ENCODE assay signal across 8 cellular contexts in genomic region chr1:208093754-208094719, GRCh38.
DNase-seq lines count a peak whose midpoint lies in the region; ATAC-seq, FAIRE-seq and TF ChIP-seq lines count a peak whose summit lies in the region.

No MANE protein-coding gene starts in this region.

- FAIRE-seq in GM12892 (lab: Jason Lieb, UNC): no peak

- no peak for ATAC-seq in HG03378 (IDR thresholded peaks at IDR 0.05; ENCODE audit: unreplicated experiment)

- no TSS peak for BruUV-seq in MCF 10A (replicated peaks; lab: Mats Ljungman, UMichigan)

- intact Hi-C loops in MCF 10A (cut with micrococcal nuclease): loop anchor here (1.0 to 5.0 kb wide), 3 partner anchors 57 to 209 kb away; no protein-coding TSS in a partner anchor

- H3K36me3 Mint-ChIP-seq in T-helper 2 cell treated with Interferon-gamma antibody and Interleukin-4, amounts not matched to agents 5 μg/mL and 100 μg/mL, for 36 hours (ENCODE audit: low read depth): no peaks in the 10 kb centered on the region
- peaks cover 66% of the 10 kb centered on the region for H3K36me3 Mint-ChIP-seq in MCF 10A (ENCODE audit: insufficient read depth, unreplicated experiment)

- no peaks in the 10 kb centered on the region for H3K27me3 Mint-ChIP-seq in T-helper 2 cell treated with Interferon-gamma antibody and Interleukin-4, amounts not matched to agents 5 μg/mL and 100 μg/mL, for 36 hours (ENCODE audit: low read depth)
- no peaks in the 10 kb centered on the region for H3K27me3 Mint-ChIP-seq in MCF 10A (ENCODE audit: insufficient read depth, unreplicated experiment)

- no peaks in the 10 kb centered on the region for H3K9me3 Mint-ChIP-seq in T-helper 2 cell treated with Interferon-gamma antibody and Interleukin-4, amounts not matched to agents 5 μg/mL and 100 μg/mL, for 36 hours
- no peaks in the 10 kb centered on the region for H3K9me3 Mint-ChIP-seq in MCF 10A (ENCODE audit: unreplicated experiment)

- H3K4me1 Mint-ChIP-seq in T-helper 2 cell treated with Interferon-gamma antibody and Interleukin-4, amounts not matched to agents 5 μg/mL and 100 μg/mL, for 36 hours (ENCODE audit: low read depth): no peaks in the 10 kb centered on the region
- H3K4me1 Mint-ChIP-seq in MCF 10A (ENCODE audit: insufficient read depth, unreplicated experiment): peaks cover 2% of the 10 kb centered on the region

- H3K4me3 Mint-ChIP-seq in T-helper 2 cell treated with Interferon-gamma antibody and Interleukin-4, amounts not matched to agents 5 μg/mL and 100 μg/mL, for 36 hours: no peak overlapping the region
- no peak overlapping the region for H3K4me3 Mint-ChIP-seq in MCF 10A (ENCODE audit: unreplicated experiment)

- peak; percentile 65 for DNase-seq in A172 (ENCODE audit: low spot score)
- DNase-seq in GM12892 (ENCODE audit: insufficient read length): peak; percentile 37
- peak; percentile 33 for DNase-seq in Jurkat, Clone E6-1 (ENCODE audit: low read depth, low spot score)
- DNase-seq in T-helper 2 cell treated with Interferon-gamma antibody and Interleukin-4, amounts not matched to agents 5 μg/mL and 100 μg/mL, for 36 hours (ENCODE audit: low spot score): peak; percentile 40
- DNase-seq in MCF 10A (ENCODE audit: unreplicated experiment): peak; percentile 83
- DNase-seq in kidney glomerular epithelial cell (lab: John Stamatoyannopoulos, UW): peak; percentile 18
- peak; percentile 15 to 32 (median 32) for DNase-seq in stimulated activated CD4-positive, alpha-beta T cell treated with anti-CD3 and anti-CD28 coated beads, TNF-alpha, amount 100 ng/mL, for 4 hours (ENCODE audit: low read depth in 3 of 3)

- CTCF ChIA-PET in MCF 10A (lab: Yijun Ruan, JAX): interaction anchor here (0.6 to 7.2 kb wide), 58 partner anchors 8 to 1650 kb away, joined by 3 to 49 read pairs (median 5); partner anchors contain the start of gene PLXNA2

- no peak for TF ChIP-seq POLR2A in GM12892 (IDR thresholded peaks at IDR 0.05; ENCODE audit: low read depth, low read length)

- TF ChIP-seq CTCF in MCF 10A (IDR thresholded peaks at IDR 0.05; ENCODE audit: unreplicated experiment): peak; percentile 96

- POLR2A ChIA-PET in MCF 10A (lab: Yijun Ruan, JAX): interaction anchor here (0.6 to 0.7 kb wide), 3 partner anchors 19 to 276 kb away, joined by 3 to 4 read pairs (median 4); no protein-coding TSS in a partner anchor

- H3K27ac Mint-ChIP-seq in T-helper 2 cell treated with Interferon-gamma antibody and Interleukin-4, amounts not matched to agents 5 μg/mL and 100 μg/mL, for 36 hours: no peak overlapping the region
- H3K27ac Mint-ChIP-seq in MCF 10A (ENCODE audit: low read depth, unreplicated experiment): peak overlapping the region; percentile 31

- H3K4me3 ChIP-seq in Jurkat, Clone E6-1 (ENCODE audit: low read length): no peak overlapping the region

Comparison
In these comparisons a context has a peak if more than half of its experiments do, and no peak if none do; other contexts are left out.
1. DNase-seq: peak in every context shown above with its lines; median percentile 83 in MCF 10A; 65 in A172; 40 in T-helper 2 cell treated with Interferon-gamma antibody and Interleukin-4, amounts not matched to agents 5 μg/mL and 100 μg/mL, for 36 hours; 37 in GM12892; 33 in Jurkat, Clone E6-1; 32 in stimulated activated CD4-positive, alpha-beta T cell treated with anti-CD3 and anti-CD28 coated beads, TNF-alpha, amount 100 ng/mL, for 4 hours; 18 in kidney glomerular epithelial cell.